ENCODE assay signal across 8 cellular contexts in genomic region chr11:69792611-69793010, GRCh38. TPM values are rescaled to one million over a fixed set of nuclear protein-coding genes. Genes with fewer than 3 reads are reported as not detected.
"Had no signal": no experiment of that assay in that cellular context is flagged by ENCODE, and none has a peak within 500 bp of the region (broad histone marks: within the 10 kb centered on the region; RNA-seq: fewer than 3 reads in every experiment).

No MANE protein-coding gene starts in this region.

- DNase-seq: GM23248, GOT3, H9, HCEC 1CT, KBM-7 had no signal

- ATAC-seq: HepG2 had no signal

- H2AFZ ChIP-seq: GM23248 had no signal

- H3K4me3 ChIP-seq: GM23248 had no signal

- H3K27ac ChIP-seq: GM23248, HL-60 had no signal

- H3K9ac ChIP-seq: GM23248 had no signal

RNA-seq across cellular contexts. Expression of gene FGF4, which starts 17.5 kb away (rescaled TPM):
- polyA plus RNA-seq: GM23248, HepG2, IgD-negative memory B cell had no signal

RNA-seq across cellular contexts. Expression of gene FGF3, which starts 26.6 kb away (rescaled TPM):
- polyA plus RNA-seq: GM23248, HepG2, IgD-negative memory B cell had no signal
